In the genomic region with DNA sequence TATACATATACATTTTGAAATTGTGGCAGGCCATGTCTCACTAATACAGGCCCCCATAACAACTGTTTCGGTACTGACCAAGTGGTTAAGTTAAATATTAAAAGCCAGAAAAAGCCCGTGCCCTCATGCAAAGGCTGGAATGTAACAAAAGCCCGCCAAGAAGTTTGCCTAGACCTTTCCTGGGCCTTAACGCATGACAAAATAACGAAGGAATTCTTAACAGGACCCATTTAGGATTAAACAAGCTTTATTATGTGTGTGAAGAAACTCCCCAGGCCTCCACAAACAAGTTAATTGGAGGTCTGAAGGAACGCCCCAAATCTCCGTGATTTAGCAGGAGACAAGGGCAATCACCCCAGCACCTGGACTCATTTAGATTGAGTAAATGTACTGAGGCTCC, we compare ENCODE assay signal across 22 cellular contexts.
"Had no signal": no experiment of that assay in that cellular context is flagged by ENCODE, and none has a peak within 500 bp of the region (broad histone marks: within the 10 kb centered on the region; RNA-seq: fewer than 3 reads in every experiment).

No MANE protein-coding gene starts in this region.

- H3K9me3 ChIP-seq: neutrophil had no signal

- H3K27me3 ChIP-seq: cardiac muscle cell, neutrophil had no signal

- H3K36me3 Mint-ChIP-seq: activated naive CD8-positive, alpha-beta T cell treated with anti-CD3 and anti-CD28 coated beads for 36 hours; memory B cell; naive thymus-derived CD4-positive, alpha-beta T cell had no signal

- H3K9me3 Mint-ChIP-seq: activated naive CD8-positive, alpha-beta T cell treated with anti-CD3 and anti-CD28 coated beads for 36 hours had no signal

- DNase-seq: activated CD4-positive, alpha-beta T cell treated with anti-CD3 and anti-CD28 coated beads, Interleukin-2, amount 10 ng/mL, durations not matched to agents 24 days and 14 days; activated CD4-positive, CD25-positive, alpha-beta regulatory T cell; activated CD8-positive, alpha-beta T cell treated with anti-CD3 and anti-CD28 coated beads for 36 hours; activated naive CD4-positive, alpha-beta T cell; activated naive CD8-positive, alpha-beta T cell treated with anti-CD3 and anti-CD28 coated beads for 36 hours; activated T-cell treated with anti-CD3 and anti-CD28 coated beads, Interleukin-2, amount 50 U/mL, for 1 hour; amygdala; head of caudate nucleus; naive thymus-derived CD4-positive, alpha-beta T cell; retina; stimulated activated CD4-positive, alpha-beta T cell treated with anti-CD3 and anti-CD28 coated beads, Interleukin-12 subunit alpha, Interleukin-12 subunit beta, amount 100 ng/mL, for 4 hours; stimulated activated CD4-positive, alpha-beta T cell treated with anti-CD3 and anti-CD28 coated beads, Interleukin-1b, Interleukin-23, amount 100 ng/mL, for 48 hours; stimulated activated CD8-positive, alpha-beta memory T cell treated with anti-CD3 and anti-CD28 coated beads, Interleukin-4, amount 100 ng/mL, for 48 hours; stimulated activated naive CD4-positive, alpha-beta T cell; T-helper 1 cell; T-helper 9 cell had no signal

- ATAC-seq: activated CD8-positive, alpha-beta T cell treated with anti-CD3 and anti-CD28 coated beads for 36 hours; activated T-helper 17 cell treated with anti-CD3 and anti-CD28 coated beads, Interleukin-2, amount 50 U/mL, for 72 hours; naive thymus-derived CD4-positive, alpha-beta T cell; SK-N-SH treated with all-trans-retinoic acid at 6 μM for 48 hours had no signal

- H3K4me3 ChIP-seq: cardiac muscle cell had no signal

- H3K36me3 ChIP-seq: cardiac muscle cell, neutrophil had no signal

- H3K4me1 Mint-ChIP-seq: activated CD4-positive, alpha-beta T cell treated with anti-CD3 and anti-CD28 coated beads, Interleukin-2, amount 10 ng/mL, durations not matched to agents 24 days and 14 days; memory B cell had no signal

- H3K27ac Mint-ChIP-seq: activated CD4-positive, alpha-beta T cell treated with anti-CD3 and anti-CD28 coated beads, Interleukin-2, amount 10 ng/mL, durations not matched to agents 24 days and 14 days; activated CD8-positive, alpha-beta T cell treated with anti-CD3 and anti-CD28 coated beads for 36 hours; activated naive CD8-positive, alpha-beta T cell treated with anti-CD3 and anti-CD28 coated beads for 36 hours; activated T-helper 17 cell treated with anti-CD3 and anti-CD28 coated beads, Interleukin-2, amount 50 U/mL, for 72 hours; memory B cell; naive thymus-derived CD4-positive, alpha-beta T cell had no signal

- H3K4me3 Mint-ChIP-seq: activated CD4-positive, alpha-beta T cell treated with anti-CD3 and anti-CD28 coated beads, Interleukin-2, amount 10 ng/mL, durations not matched to agents 24 days and 14 days; activated CD8-positive, alpha-beta T cell treated with anti-CD3 and anti-CD28 coated beads for 36 hours; activated naive CD8-positive, alpha-beta T cell treated with anti-CD3 and anti-CD28 coated beads for 36 hours; activated T-helper 17 cell treated with anti-CD3 and anti-CD28 coated beads, Interleukin-2, amount 50 U/mL, for 72 hours; memory B cell; naive thymus-derived CD4-positive, alpha-beta T cell had no signal

- H3K27ac ChIP-seq: cardiac muscle cell, epithelial cell of prostate, neutrophil had no signal

- H3K27me3 Mint-ChIP-seq: activated CD4-positive, alpha-beta T cell treated with anti-CD3 and anti-CD28 coated beads, Interleukin-2, amount 10 ng/mL, durations not matched to agents 24 days and 14 days; activated CD8-positive, alpha-beta T cell treated with anti-CD3 and anti-CD28 coated beads for 36 hours; activated naive CD8-positive, alpha-beta T cell treated with anti-CD3 and anti-CD28 coated beads for 36 hours; activated T-helper 17 cell treated with anti-CD3 and anti-CD28 coated beads, Interleukin-2, amount 50 U/mL, for 72 hours; memory B cell had no signal
